Comparison of ENCODE assay signal across 15 cellular contexts in the genomic region with DNA sequence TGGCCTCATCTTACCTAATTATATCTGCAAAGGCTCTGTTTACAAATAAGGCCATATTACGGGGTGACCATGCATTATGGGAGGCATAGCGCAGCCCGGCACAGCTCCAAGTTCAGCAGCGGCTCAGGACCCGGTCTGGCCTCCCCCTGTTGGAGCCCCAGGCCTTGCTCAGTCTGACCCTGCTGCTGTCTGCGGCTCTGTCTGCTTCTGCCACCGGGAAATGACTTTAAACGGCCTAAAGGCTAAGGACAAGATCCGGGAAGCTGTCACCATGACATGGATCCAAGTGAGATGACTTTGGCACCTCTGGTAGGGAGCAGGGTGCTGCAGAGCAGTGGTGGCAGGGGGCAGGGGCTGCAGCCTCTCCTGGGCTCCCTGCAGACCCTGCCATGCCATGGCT.
DNase-seq lines count a peak whose midpoint lies in the region; ATAC-seq and TF ChIP-seq lines count a peak whose summit lies in the region.
"Had no signal": no experiment of that assay in that cellular context is flagged by ENCODE, and none has a peak within 500 bp of the region (broad histone marks: within the 10 kb centered on the region; RNA-seq: fewer than 3 reads in every experiment).

No MANE protein-coding gene starts in this region.

- H3F3A ChIP-seq in SK-N-SH (replicated peaks; ENCODE audit: insufficient read depth) (no peaks in the 10 kb centered on the region), smooth muscle cell (ENCODE audit: low read depth) (peaks cover 26% of the 10 kb centered on the region)

- peaks cover 2% of the 10 kb centered on the region for H3K27me3 Mint-ChIP-seq in T-helper 2 cell treated with Interferon-gamma antibody and Interleukin-4, amounts not matched to agents 5 μg/mL and 100 μg/mL, for 36 hours (ENCODE audit: low read depth)

- H3K4me3 ChIP-seq in SK-N-SH (ENCODE audit: low read depth in 2 of 2, low read length in 1 of 2) (no peak overlapping the region), mesodermal cell (ENCODE audit: extremely low read depth, insufficient read depth, low read length, poor library complexity, severe bottlenecking) (no peak overlapping the region), smooth muscle cell (no peak overlapping the region), gastroesophageal sphincter (no peak overlapping the region)
- H3K4me3 ChIP-seq: Peyer's patch had no signal

- H4K20me1 ChIP-seq in SK-N-SH (ENCODE audit: insufficient read depth), result no peaks in the 10 kb centered on the region
- H4K20me1 ChIP-seq in smooth muscle cell (ENCODE audit: low read depth), result peaks cover 87% of the 10 kb centered on the region

- ATAC-seq in SK-N-SH treated with all-trans-retinoic acid at 6 μM for 48 hours (no peak), gastroesophageal sphincter (no peak)

- H3K36me3 Mint-ChIP-seq in T-helper 2 cell treated with Interferon-gamma antibody and Interleukin-4, amounts not matched to agents 5 μg/mL and 100 μg/mL, for 36 hours (ENCODE audit: low read depth), result no peaks in the 10 kb centered on the region
- H3K36me3 Mint-ChIP-seq: CD14-positive monocyte had no signal

- H3K27ac Mint-ChIP-seq in T-helper 2 cell treated with Interferon-gamma antibody and Interleukin-4, amounts not matched to agents 5 μg/mL and 100 μg/mL, for 36 hours, result no peak overlapping the region
- H3K27ac Mint-ChIP-seq: CD14-positive monocyte had no signal

- H3K4me1 Mint-ChIP-seq in T-helper 2 cell treated with Interferon-gamma antibody and Interleukin-4, amounts not matched to agents 5 μg/mL and 100 μg/mL, for 36 hours (ENCODE audit: low read depth), result no peaks in the 10 kb centered on the region
- H3K4me1 Mint-ChIP-seq: CD14-positive monocyte had no signal

- H3K27me3 ChIP-seq in SK-N-SH (ENCODE audit: insufficient read depth), result no peaks in the 10 kb centered on the region
- H3K27me3 ChIP-seq in smooth muscle cell (ENCODE audit: low read depth), result no peaks in the 10 kb centered on the region
- no peaks in the 10 kb centered on the region for H3K27me3 ChIP-seq in gastroesophageal sphincter
- H3K27me3 ChIP-seq: Peyer's patch had no signal

- H3K79me2 ChIP-seq in SK-N-SH (ENCODE audit: insufficient read depth), result no peaks in the 10 kb centered on the region
- no peaks in the 10 kb centered on the region for H3K79me2 ChIP-seq in smooth muscle cell (ENCODE audit: low read depth)

- POLR2A ChIA-PET in SK-N-SH (lab: Yijun Ruan, JAX), result interaction anchor here (0.6 to 1.9 kb wide), 3 partner anchors 11 to 44 kb away, joined by 3 to 4 read pairs (median 4); no protein-coding TSS in a partner anchor

- TF ChIP-seq EP300 in SK-N-SH (IDR thresholded peaks at IDR 0.05; ENCODE audit: borderline replicate concordance in 1 of 2, low read depth in 1 of 2, low read length in 1 of 2) (no peak), gastroesophageal sphincter (IDR thresholded peaks at IDR 0.05) (no peak)

- CTCF ChIA-PET in SK-N-SH (lab: Yijun Ruan, JAX), result interaction anchor here (0.8 to 2.0 kb wide), 13 partner anchors 10 to 220 kb away, joined by 3 to 7 read pairs (median 4); no protein-coding TSS in a partner anchor

- H3K9ac ChIP-seq in SK-N-SH (no peak overlapping the region), smooth muscle cell (ENCODE audit: low read depth) (no peak overlapping the region)

- H3K4me2 ChIP-seq in SK-N-SH (no peak overlapping the region), smooth muscle cell (peak overlapping the region; percentile 40)

- H3K4me1 ChIP-seq in SK-N-SH (ENCODE audit: control insufficient read depth in 1 of 2, insufficient read depth in 2 of 2, low read depth in 1 of 2, low read length in 1 of 2) (peaks cover 0 to 61% of the 10 kb centered on the region in 2 experiments; a peak in 2 of 4 replicates), mesodermal cell (ENCODE audit: control insufficient read depth, insufficient read depth, low read length, poor library complexity, severe bottlenecking) (peaks cover 28% of the 10 kb centered on the region), smooth muscle cell (ENCODE audit: low read depth) (peaks cover 30% of the 10 kb centered on the region), gastroesophageal sphincter (peaks cover 0 to 20% (median 0%) of the 10 kb centered on the region in 3 donors)
- H3K4me1 ChIP-seq: Peyer's patch had no signal

- H3K9me3 Mint-ChIP-seq in T-helper 2 cell treated with Interferon-gamma antibody and Interleukin-4, amounts not matched to agents 5 μg/mL and 100 μg/mL, for 36 hours, result no peaks in the 10 kb centered on the region
- H3K9me3 Mint-ChIP-seq: CD14-positive monocyte had no signal

- no peaks in the 10 kb centered on the region for H3K9me3 ChIP-seq in SK-N-SH
- no peaks in the 10 kb centered on the region for H3K9me3 ChIP-seq in mesodermal cell (ENCODE audit: control insufficient read depth, low read length)
- H3K9me3 ChIP-seq in smooth muscle cell (replicated peaks; ENCODE audit: low read depth), result no peaks in the 10 kb centered on the region
- no peaks in the 10 kb centered on the region for H3K9me3 ChIP-seq in gastroesophageal sphincter
- H3K9me3 ChIP-seq: Peyer's patch had no signal

- TF ChIP-seq CTCF in SK-N-SH (IDR thresholded peaks at IDR 0.05), result no peak
- no peak for TF ChIP-seq CTCF in VCaP (conservative IDR thresholded peaks at IDR 0.05)
- TF ChIP-seq CTCF in smooth muscle cell (IDR thresholded peaks at IDR 0.05; ENCODE audit: borderline replicate concordance, insufficient read depth, poor library complexity, severe bottlenecking), result no peak
- no peak for TF ChIP-seq CTCF in gastroesophageal sphincter (IDR thresholded peaks at IDR 0.05)

- DNase-seq in SK-N-SH (no peak), smooth muscle cell (lab: John Stamatoyannopoulos, UW; ENCODE audit: unreplicated experiment) (no peak), NCI-H146 treated with DMSO at 0.1 percent for 48 hours (lab: John Stamatoyannopoulos, UW; ENCODE audit: unreplicated experiment) (no peak)
- no peak for DNase-seq in T-helper 2 cell treated with Interferon-gamma antibody and Interleukin-4, amounts not matched to agents 5 μg/mL and 100 μg/mL, for 36 hours (ENCODE audit: low spot score)
- DNase-seq: 8988T, KBM-7, NCI-H446, NCI-H82, Peyer's patch, Right ventricle myocardium superior had no signal

- 78% methylated on average over 4 of the region's 9 CpGs for WGBS in SK-N-SH (ENCODE audit: low lambda C conversion rate)
- 88 to 95% methylated on average over 9 of the region's 9 CpGs for WGBS in mesodermal cell (ENCODE audit: insufficient coverage in 2 of 2), 2 experiments
- 43% methylated on average over 9 of the region's 9 CpGs for WGBS in smooth muscle cell (ENCODE audit: low lambda C conversion rate)
- 92% methylated on average over 9 of the region's 9 CpGs; no CpG with 5 or more reads in 1 of the 2 donors for WGBS in gastroesophageal sphincter (ENCODE audit: low coverage in 1 of 2), 2 donors

- no peaks in the 10 kb centered on the region for H3K9me2 ChIP-seq in SK-N-SH

- TF ChIP-seq POLR2A in gastroesophageal sphincter (IDR thresholded peaks at IDR 0.05), result no peak

- H3K36me3 ChIP-seq in SK-N-SH (replicated peaks in 1 of 2; ENCODE audit: control insufficient read depth in 1 of 2, insufficient read depth in 2 of 2, low read length in 1 of 2), result no peaks in the 10 kb centered on the region
- H3K36me3 ChIP-seq in mesodermal cell (ENCODE audit: control insufficient read depth, insufficient read depth, low read length), result no peaks in the 10 kb centered on the region
- H3K36me3 ChIP-seq in smooth muscle cell (ENCODE audit: low read depth), result no peaks in the 10 kb centered on the region
- no peaks in the 10 kb centered on the region for H3K36me3 ChIP-seq in gastroesophageal sphincter
- H3K36me3 ChIP-seq: Peyer's patch had no signal

- H2AFZ ChIP-seq in SK-N-SH (ENCODE audit: low read depth) (no peak overlapping the region), smooth muscle cell (ENCODE audit: low read depth) (no peak overlapping the region)

- no peak overlapping the region for H3K4me3 Mint-ChIP-seq in T-helper 2 cell treated with Interferon-gamma antibody and Interleukin-4, amounts not matched to agents 5 μg/mL and 100 μg/mL, for 36 hours
- H3K4me3 Mint-ChIP-seq: CD14-positive monocyte had no signal

- TF ChIP-seq RAD21 in SK-N-SH (IDR thresholded peaks at IDR 0.05; ENCODE audit: low read length), result no peak

- peak overlapping the region in 1 of 2 experiments; percentile 76; a peak in 2 of 4 replicates for H3K27ac ChIP-seq in SK-N-SH (ENCODE audit: low read depth in 2 of 2, low read length in 1 of 2)
- H3K27ac ChIP-seq in VCaP, result peak overlapping the region; percentile 47; the same call in 1 of the 2 replicates
- H3K27ac ChIP-seq in mesodermal cell (ENCODE audit: low read depth, low read length, severe bottlenecking), result peak overlapping the region; percentile 23
- no peak overlapping the region for H3K27ac ChIP-seq in smooth muscle cell (ENCODE audit: low read depth)
- H3K27ac ChIP-seq in gastroesophageal sphincter, result no peak overlapping the region
- H3K27ac ChIP-seq: Peyer's patch had no signal

TF ChIP-seq in SK-N-SH treated with all-trans-retinoic acid at 6 μM for 48 hours, 23 proteins besides CTCF, POLR2A, EP300 and RAD21 (continues in another document):
- TF ChIP-seq TOX (CRISPR knock-in tag; IDR thresholded peaks at IDR 0.05; ENCODE audit: borderline replicate concordance) (no peak), ZFP30 (CRISPR knock-in tag; IDR thresholded peaks at IDR 0.05) (no peak), GLIS3 (CRISPR knock-in tag; IDR thresholded peaks at IDR 0.05) (no peak), RARB (CRISPR knock-in tag; IDR thresholded peaks at IDR 0.05) (no peak), ZC3H10 (CRISPR knock-in tag; IDR thresholded peaks at IDR 0.05) (no peak), ZNF70 (CRISPR knock-in tag; IDR thresholded peaks at IDR 0.05) (peak; percentile 58; the same call in 1 of the 2 replicates)

TF ChIP-seq in SK-N-SH, 30 proteins besides CTCF, POLR2A, EP300 and RAD21:
- TF ChIP-seq FOXJ3 (CRISPR knock-in tag; IDR thresholded peaks at IDR 0.05) (no peak), TCF12 (IDR thresholded peaks at IDR 0.05) (no peak), TAF1 (IDR thresholded peaks at IDR 0.05; ENCODE audit: borderline replicate concordance, low read depth, low read length) (no peak), EZH2phosphoT487 (IDR thresholded peaks at IDR 0.05; ENCODE audit: borderline replicate concordance, low read depth) (no peak), ELF1 (IDR thresholded peaks at IDR 0.05) (no peak), MXI1 (IDR thresholded peaks at IDR 0.05; ENCODE audit: low read depth, low read length) (no peak)

Comparison
In these comparisons a context has a peak if more than half of its experiments do, and no peak if none do; other contexts are left out.
1. H3K27ac ChIP-seq: peak in VCaP (single experiment) and mesodermal cell (single experiment); none in smooth muscle cell (single experiment) and gastroesophageal sphincter (0 of 4).